In genomic region chr17:33776903-33777302, GRCh38 we compare ENCODE assay signal across 33 cellular contexts.
"Had no signal": no experiment of that assay in that cellular context is flagged by ENCODE, and none has a peak within 500 bp of the region (broad histone marks: within the 10 kb centered on the region; RNA-seq: fewer than 3 reads in every experiment).

No MANE protein-coding gene starts in this region.

- H3K36me3 ChIP-seq: adrenal gland, ascending aorta, brain microvascular endothelial cell, breast epithelium, cardiac muscle cell had no signal

- H3K9me3 ChIP-seq: adrenal gland, ascending aorta, body of pancreas, breast epithelium had no signal

- H3K4me1 ChIP-seq: adrenal gland, ascending aorta, body of pancreas, breast epithelium had no signal

- FAIRE-seq: astrocyte, bronchial epithelial cell had no signal

- H3K27ac ChIP-seq: adrenal gland, ascending aorta, body of pancreas, brain microvascular endothelial cell, breast epithelium, cardiac muscle cell had no signal

- DNase-seq: activated effector memory CD4-positive, alpha-beta T cell treated with anti-CD3 and anti-CD28 coated beads, Interleukin-2, amount 50 U/mL, for 16 hours; activated effector memory CD4-positive, alpha-beta T cell treated with Interleukin-2 at 50 U/mL for 16 hours; activated gamma-delta T cell; activated gamma-delta T cell treated with Interleukin-2 at 50 U/mL for 16 hours; activated naive CD4-positive, alpha-beta T cell; activated naive CD4-positive, alpha-beta T cell treated with anti-CD3 and anti-CD28 coated beads for 36 hours; activated naive CD4-positive, alpha-beta T cell treated with anti-CD3 and anti-CD28 coated beads, Interleukin-2, amount 10 ng/mL, durations not matched to agents 7 days and 5 days; activated naive CD4-positive, alpha-beta T cell treated with anti-CD3 and anti-CD28 coated beads, Interleukin-2, amount 50 U/mL, for 16 hours; activated naive CD4-positive, alpha-beta T cell treated with Interleukin-2 at 50 U/mL for 16 hours; activated naive CD8-positive, alpha-beta T cell treated with anti-CD3 and anti-CD28 coated beads for 36 hours; activated naive CD8-positive, alpha-beta T cell treated with anti-CD3 and anti-CD28 coated beads, Interleukin-2, amount 10 ng/mL, durations not matched to agents 7 days and 5 days; activated naive CD8-positive, alpha-beta T cell treated with anti-CD3 and anti-CD28 coated beads, Interleukin-2, amount 50 U/mL, for 24 hours; activated T-cell treated with anti-CD3 and anti-CD28 coated beads, Interleukin-2, amount 50 U/mL, for 1 hour; activated T-cell treated with anti-CD3 and anti-CD28 coated beads, Interleukin-2, amount 50 U/mL, for 24 hours; activated T-cell treated with anti-CD3 and anti-CD28 coated beads, Interleukin-2, amount 50 U/mL, for 4 hours; activated T-cell treated with anti-CD3 and anti-CD28 coated beads, Interleukin-2, amount 50 U/mL, for 48 hours; activated T-cell treated with anti-CD3 and anti-CD28 coated beads, Interleukin-2, amount 50 U/mL, for 72 hours; adrenal gland; amygdala; anterior cingulate cortex; aorta; brain microvascular endothelial cell; caudate nucleus; central memory CD4-positive, alpha-beta T cell; cerebellar nuclear complex had no signal

- H3K27me3 ChIP-seq: adrenal gland, ascending aorta, body of pancreas, brain microvascular endothelial cell, cardiac muscle cell had no signal

- ATAC-seq: activated naive CD4-positive, alpha-beta T cell treated with anti-CD3 and anti-CD28 coated beads, Interleukin-2, amount 50 U/mL, for 72 hours; activated naive CD8-positive, alpha-beta T cell treated with anti-CD3 and anti-CD28 coated beads, Interleukin-2, amount 50 U/mL, for 24 hours; activated T-cell treated with anti-CD3 and anti-CD28 coated beads, Interleukin-2, amount 50 U/mL, for 4 hours; activated T-cell treated with anti-CD3 and anti-CD28 coated beads, Interleukin-2, amount 50 U/mL, for 72 hours; activated T-helper 17 cell treated with anti-CD3 and anti-CD28 coated beads, Interleukin-2, amount 50 U/mL, for 72 hours; body of pancreas had no signal

- H3K4me3 ChIP-seq: adrenal gland, ascending aorta, body of pancreas, breast epithelium, cardiac muscle cell had no signal
